8 cellular contexts compared by ENCODE assay signal in the genomic region with DNA sequence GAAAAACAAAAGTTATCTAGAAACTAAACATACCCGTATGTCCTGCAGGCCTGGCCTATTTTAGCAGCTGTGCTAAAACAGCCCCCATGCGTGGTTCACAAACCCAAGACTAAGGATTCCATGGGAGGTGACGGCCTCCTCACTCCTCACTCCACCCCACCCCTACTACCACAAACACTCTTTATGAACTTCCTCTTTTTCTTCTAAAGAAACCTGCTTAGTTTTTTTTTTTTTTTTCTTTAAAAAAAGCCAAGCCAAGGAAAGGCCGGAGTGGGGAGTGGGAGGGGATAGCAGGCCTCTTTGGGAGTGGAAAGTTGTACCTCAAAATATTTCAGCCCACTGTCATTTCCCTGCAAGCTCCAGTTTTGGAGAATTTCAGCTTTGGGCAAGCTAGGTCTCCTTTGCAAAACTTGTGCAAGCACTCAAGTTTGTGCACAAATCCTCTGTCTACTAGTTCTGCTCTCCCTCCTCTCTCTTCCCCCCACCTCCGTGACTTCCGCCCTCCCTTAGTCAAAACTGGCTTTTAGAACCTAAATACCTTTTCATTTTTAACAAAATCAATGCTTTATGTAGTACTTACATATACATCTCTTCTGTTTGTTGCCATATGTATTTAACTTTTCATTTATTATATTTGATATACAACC. TPM values are rescaled to one million over a fixed set of nuclear protein-coding genes. Genes with fewer than 3 reads are reported as not detected.
DNase-seq lines count a peak whose midpoint lies in the region; ATAC-seq, FAIRE-seq and TF ChIP-seq lines count a peak whose summit lies in the region.

No MANE protein-coding gene starts in this region.

- FAIRE-seq in HTR-8/SVneo (lab: Jason Lieb, UNC), result no peak

- no peaks in the 10 kb centered on the region for H3K27me3 ChIP-seq in osteoblast (ENCODE audit: insufficient read depth, low read length)

- peaks cover 4% of the 10 kb centered on the region for H4K20me1 ChIP-seq in osteoblast (ENCODE audit: insufficient read depth, low read length)

- TF ChIP-seq CTCF in epithelial cell of esophagus (IDR thresholded peaks at IDR 0.05; ENCODE audit: insufficient read depth, low read depth, low read length, missing control alignments), result no peak
- TF ChIP-seq CTCF in osteoblast (IDR thresholded peaks at IDR 0.05; ENCODE audit: extremely low read depth, low read depth, low read length), result no peak

- no peak overlapping the region for H3K9ac ChIP-seq in SK-N-MC (ENCODE audit: insufficient read length)

- H3K36me3 ChIP-seq in SK-N-MC (ENCODE audit: insufficient read depth, low read length) (no peaks in the 10 kb centered on the region), osteoblast (ENCODE audit: insufficient read depth, low read length) (peaks cover 7% of the 10 kb centered on the region)

- peak overlapping the region; percentile 84 for H3K4me3 ChIP-seq in SK-N-MC
- peak overlapping the region; percentile 75 for H3K4me3 ChIP-seq in epithelial cell of esophagus (ENCODE audit: low read length)
- peak overlapping the region; percentile 90 for H3K4me3 ChIP-seq in osteoblast (ENCODE audit: insufficient read depth, low read length)

- H3K79me2 ChIP-seq in osteoblast (ENCODE audit: insufficient read depth, low read length), result peaks cover 42% of the 10 kb centered on the region

- DNase-seq in activated gamma-delta T cell treated with Interleukin-2 at 50 U/mL for 16 hours (peak; percentile 19), activated gamma-delta T cell (lab: John Stamatoyannopoulos, UW) (no peak), SK-N-MC (ENCODE audit: low read depth, low spot score) (no peak), epithelial cell of esophagus (ENCODE audit: low read depth) (no peak), osteoblast (ENCODE audit: insufficient read length, low spot score, missing footprints) (no peak), HTR-8/SVneo (ENCODE audit: insufficient read length, low spot score) (no peak), hepatic stellate cell (ENCODE audit: low spot score) (no peak)

- peaks cover 52% of the 10 kb centered on the region for H3K4me1 ChIP-seq in osteoblast (ENCODE audit: insufficient read depth, low read length)

- H3K4me2 ChIP-seq in osteoblast (ENCODE audit: insufficient read depth, low read length), result peak overlapping the region; percentile 89

- peak overlapping the region; percentile 43 for H2AFZ ChIP-seq in osteoblast (ENCODE audit: low read length)

- no peaks in the 10 kb centered on the region for H3K9me3 ChIP-seq in SK-N-MC (ENCODE audit: low read depth, low read length)
- no peaks in the 10 kb centered on the region for H3K9me3 ChIP-seq in osteoblast (ENCODE audit: low read depth, low read length)

- H3K27ac ChIP-seq in SK-N-MC (no peak overlapping the region), osteoblast (ENCODE audit: low read depth, low read length) (peak overlapping the region; percentile 86)

- peak; percentile 30 for ATAC-seq in HG03060 (IDR thresholded peaks at IDR 0.05; ENCODE audit: low read depth, unreplicated experiment)

RNA-seq across cellular contexts. Expression of gene ANTXR2, which starts 0.5 kb away (rescaled TPM):
- 86.9 and 97.4 TPM in 2 replicates for total RNA-seq in osteoblast
